In the genomic region with DNA sequence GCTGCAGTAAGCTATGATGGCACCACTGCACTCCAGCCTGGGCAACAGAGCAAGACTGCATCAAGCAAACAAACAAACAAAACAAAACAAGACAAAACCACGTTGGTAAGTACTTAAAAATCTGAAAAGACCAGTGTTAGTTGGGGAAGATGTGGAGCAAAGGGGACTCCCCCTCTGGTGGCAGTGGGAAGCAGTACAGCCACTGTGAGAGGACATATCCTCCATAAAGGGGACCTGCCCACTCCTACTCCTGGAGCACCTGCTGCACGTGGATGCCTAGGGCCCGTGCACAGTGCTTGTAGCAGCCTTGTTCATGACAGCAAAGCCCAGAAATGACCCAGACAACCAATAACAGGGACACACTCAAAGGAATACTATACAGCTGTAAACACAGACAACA, we compare ENCODE assay signal across 12 cellular contexts. TPM values are rescaled to one million over a fixed set of nuclear protein-coding genes. Genes with fewer than 3 reads are reported as not detected.
DNase-seq lines count a peak whose midpoint lies in the region; ATAC-seq and TF ChIP-seq lines count a peak whose summit lies in the region.
"Had no signal": no experiment of that assay in that cellular context is flagged by ENCODE, and none has a peak within 500 bp of the region (broad histone marks: within the 10 kb centered on the region; RNA-seq: fewer than 3 reads in every experiment).

No MANE protein-coding gene starts in this region.

- H3K4me3 ChIP-seq in BE2C (ENCODE audit: low read depth, low read length) (no peak overlapping the region), HAP-1 (no peak overlapping the region), RWPE2 (ENCODE audit: severe bottlenecking) (no peak overlapping the region), fibroblast of pulmonary artery (replicated peaks; ENCODE audit: low read depth, low read length) (no peak overlapping the region)

- H3K27me3 ChIP-seq in BE2C = no peaks in the 10 kb centered on the region
- H3K27me3 ChIP-seq in HAP-1 (ENCODE audit: low read depth) = no peaks in the 10 kb centered on the region
- no peaks in the 10 kb centered on the region for H3K27me3 ChIP-seq in RWPE2 (ENCODE audit: insufficient read depth, poor library complexity, severe bottlenecking)

- H3K27ac ChIP-seq in RWPE2 (ENCODE audit: poor library complexity, severe bottlenecking) = no peak overlapping the region

- TF ChIP-seq CTCF in BE2C (IDR thresholded peaks at IDR 0.05; ENCODE audit: low read depth, low read length) (peak; percentile 30; the same call in 1 of the 2 replicates), RWPE2 (IDR thresholded peaks at IDR 0.05; ENCODE audit: poor library complexity, severe bottlenecking) (no peak), fibroblast of pulmonary artery (IDR thresholded peaks at IDR 0.05; ENCODE audit: low read length, missing control alignments) (peak; percentile 22)

- H3K4me1 ChIP-seq in BE2C (no peaks in the 10 kb centered on the region), HAP-1 (peaks cover 4% of the 10 kb centered on the region), RWPE2 (ENCODE audit: insufficient read depth, poor library complexity, severe bottlenecking) (no peaks in the 10 kb centered on the region)
- H3K4me1 ChIP-seq: Caco-2 had no signal

- H3K36me3 ChIP-seq in BE2C (no peaks in the 10 kb centered on the region), HAP-1 (replicated peaks) (no peaks in the 10 kb centered on the region), RWPE2 (ENCODE audit: low read depth) (no peaks in the 10 kb centered on the region)

- no peak for DNase-seq in BE2C
- peak; percentile 20 to 41 for DNase-seq in HAP-1 (ENCODE audit: low spot score in 2 of 2)
- DNase-seq in RWPE2 (ENCODE audit: low spot score) = no peak
- DNase-seq in fibroblast of pulmonary artery (ENCODE audit: low read depth) = peak; percentile 11
- DNase-seq in NCI-H2171 treated with DMSO at 0.1 percent for 48 hours (lab: John Stamatoyannopoulos, UW) = no peak
- DNase-seq in activated gamma-delta T cell treated with Interleukin-2 at 50 U/mL for 16 hours = no peak
- no peak for DNase-seq in stimulated activated CD4-positive, alpha-beta T cell treated with anti-CD3 and anti-CD28 coated beads, Interleukin-12 subunit alpha, Interleukin-12 subunit beta, amount 100 ng/mL, for 4 hours
- DNase-seq: activated T-cell treated with anti-CD3 and anti-CD28 coated beads, Interleukin-2, amount 50 U/mL, for 1 hour; left cardiac atrium; NCI-H526 treated with DMSO at 0.1 percent for 48 hours had no signal

- ATAC-seq in RWPE2 (ENCODE audit: low read depth) = peak; percentile 52; the same call in 1 of the 3 replicates
- ATAC-seq in GM18519 (IDR thresholded peaks at IDR 0.05; ENCODE audit: low FRiP score, unreplicated experiment) = no peak
- ATAC-seq: left cardiac atrium had no signal

- in situ Hi-C loops in HAP-1 (cut with MboI; ENCODE audit: low sequenced_read_pairs) = no loop called here

- H3K9me3 ChIP-seq in BE2C (no peaks in the 10 kb centered on the region), HAP-1 (peaks cover 5% of the 10 kb centered on the region; the same call in 1 of the 2 replicates), RWPE2 (ENCODE audit: severe bottlenecking) (no peaks in the 10 kb centered on the region)
- H3K9me3 ChIP-seq: Caco-2 had no signal

RNA-seq across cellular contexts. Expression of a gene that starts 17.0 kb away (rescaled TPM):
- 17.6 TPM for polyA plus RNA-seq in BE2C (2012; ENCODE audit: insufficient read depth, insufficient read length, low read depth)

Comparison
In these comparisons a context has a peak if more than half of its experiments do, and no peak if none do; other contexts are left out.
1. DNase-seq: peak in HAP-1 (2 of 2) and fibroblast of pulmonary artery (single experiment); none in BE2C (single experiment), RWPE2 (single experiment), NCI-H2171 treated with DMSO at 0.1 percent for 48 hours (single experiment), activated gamma-delta T cell treated with Interleukin-2 at 50 U/mL for 16 hours (single experiment) and stimulated activated CD4-positive, alpha-beta T cell treated with anti-CD3 and anti-CD28 coated beads, Interleukin-12 subunit alpha, Interleukin-12 subunit beta, amount 100 ng/mL, for 4 hours (single experiment).